17 cellular contexts compared by ENCODE assay signal in genomic region chr14:89360277-89360676, GRCh38. TPM values are rescaled to one million over a fixed set of nuclear protein-coding genes. Genes with fewer than 3 reads are reported as not detected.
DNase-seq lines count a peak whose midpoint lies in the region; ATAC-seq and TF ChIP-seq lines count a peak whose summit lies in the region.
"Had no signal": no experiment of that assay in that cellular context is flagged by ENCODE, and none has a peak within 500 bp of the region (broad histone marks: within the 10 kb centered on the region; RNA-seq: fewer than 3 reads in every experiment).

No MANE protein-coding gene starts in this region.

- H3K4me1 ChIP-seq in right atrium auricular region (peaks cover 2 to 30% of the 10 kb centered on the region in 2 donors), uterus (peaks cover 0 to 2% of the 10 kb centered on the region in 2 donors)
- H3K4me1 ChIP-seq: Caco-2 had no signal

- ATAC-seq in Right ventricle myocardium inferior (no peak), naive B cell (ENCODE audit: low read depth in 2 of 2) (no peak)

- H3K9me3 ChIP-seq in right atrium auricular region = no peaks in the 10 kb centered on the region
- H3K9me3 ChIP-seq in uterus = no peaks in the 10 kb centered on the region
- H3K9me3 ChIP-seq: Caco-2, heart right ventricle had no signal

- H3K36me3 ChIP-seq in right atrium auricular region (no peaks in the 10 kb centered on the region), uterus (no peaks in the 10 kb centered on the region)

- H3K27me3 ChIP-seq in right atrium auricular region = no peaks in the 10 kb centered on the region
- H3K27me3 ChIP-seq in uterus = no peaks in the 10 kb centered on the region
- H3K27me3 ChIP-seq: heart right ventricle had no signal

- H3K27ac ChIP-seq in right atrium auricular region = peak overlapping the region; percentile 40 to 53
- peak overlapping the region; percentile 53 to 68 for H3K27ac ChIP-seq in uterus

- no peak overlapping the region for H3K4me3 ChIP-seq in right atrium auricular region
- H3K4me3 ChIP-seq in uterus = no peak overlapping the region
- H3K4me3 ChIP-seq: heart right ventricle had no signal

- H3K27ac Mint-ChIP-seq in activated naive CD8-positive, alpha-beta T cell = peak overlapping the region; percentile 69
- H3K27ac Mint-ChIP-seq in naive B cell = peak overlapping the region; percentile 72 to 97 (median 92)
- H3K27ac Mint-ChIP-seq: HFFc6 had no signal

- DNase-seq in right atrium auricular region (ENCODE audit: low spot score) (no peak), Right ventricle myocardium inferior (ENCODE audit: missing footprints) (no peak), naive B cell (no peak), uterus (no peak), globus pallidus (ENCODE audit: low spot score) (no peak), posterior cingulate gyrus (no peak), DMS 273 (lab: John Stamatoyannopoulos, UW; ENCODE audit: unreplicated experiment) (no peak)
- DNase-seq: activated gamma-delta T cell; Caco-2; effector memory CD4-positive, alpha-beta T cell; heart right ventricle; HFFc6; NCI-H1417 treated with DMSO at 0.1 percent for 48 hours; NK-92 treated with Interleukin-12 subunit alpha and Interleukin-12 subunit beta, amount 100 ng/mL, for 24 hours; stimulated activated CD4-positive, alpha-beta T cell treated with anti-CD3 and anti-CD28 coated beads, Interleukin-15, amount 100 ng/mL, for 24 hours had no signal

- no peak for TF ChIP-seq POLR2A in uterus (IDR thresholded peaks at IDR 0.05)

- no peaks in the 10 kb centered on the region for H3K27me3 Mint-ChIP-seq in activated naive CD8-positive, alpha-beta T cell
- H3K27me3 Mint-ChIP-seq in naive B cell = no peaks in the 10 kb centered on the region

- intact Hi-C loops in Right ventricle myocardium inferior (cut with DNase I) (no loop called here), uterus (cut with DNase I; ENCODE audit: low total_unique reads) (no loop called here), posterior cingulate gyrus (cut with DNase I) (no loop called here)

- no peak overlapping the region for H3K4me3 Mint-ChIP-seq in activated naive CD8-positive, alpha-beta T cell
- H3K4me3 Mint-ChIP-seq in naive B cell = peak overlapping the region in 5 of 8 donors; percentile 26 to 84 (median 69)
- H3K4me3 Mint-ChIP-seq: HFFc6, neural crest cell had no signal

- H3K36me3 Mint-ChIP-seq in activated naive CD8-positive, alpha-beta T cell = no peaks in the 10 kb centered on the region
- peaks cover 0 to 6% of the 10 kb centered on the region in 2 donors for H3K36me3 Mint-ChIP-seq in naive B cell

- no peaks in the 10 kb centered on the region for H3K9me3 Mint-ChIP-seq in activated naive CD8-positive, alpha-beta T cell (ENCODE audit: low read depth)
- no peaks in the 10 kb centered on the region for H3K9me3 Mint-ChIP-seq in naive B cell
- H3K9me3 Mint-ChIP-seq: HFFc6, neural crest cell had no signal

- no peak for TF ChIP-seq CTCF in right atrium auricular region (IDR thresholded peaks at IDR 0.05)
- no peak for TF ChIP-seq CTCF in uterus (IDR thresholded peaks at IDR 0.05)

- peaks cover 59% of the 10 kb centered on the region for H3K4me1 Mint-ChIP-seq in activated naive CD8-positive, alpha-beta T cell (ENCODE audit: low read depth)
- peaks cover 44 to 76% (median 72%) of the 10 kb centered on the region in 3 donors for H3K4me1 Mint-ChIP-seq in naive B cell

RNA-seq across cellular contexts. Expression of gene FOXN3, which starts 56.8 kb away (rescaled TPM):
- total RNA-seq in right atrium auricular region (10 to 100 TPM; 80.1 to 90.3 TPM), Right ventricle myocardium inferior (127 TPM), uterus (100 to 1,000 TPM in 1 of 4 donors, 10 to 100 TPM in 3; 37.7 to 103 (median 74.9) TPM)
- polyA plus RNA-seq in naive B cell (ENCODE audit: low read depth in 6 of 6) = 10 to 100 TPM; 47.8 to 77.5 (median 58.7) TPM
